ENCODE assay signal across 24 cellular contexts in the genomic region with DNA sequence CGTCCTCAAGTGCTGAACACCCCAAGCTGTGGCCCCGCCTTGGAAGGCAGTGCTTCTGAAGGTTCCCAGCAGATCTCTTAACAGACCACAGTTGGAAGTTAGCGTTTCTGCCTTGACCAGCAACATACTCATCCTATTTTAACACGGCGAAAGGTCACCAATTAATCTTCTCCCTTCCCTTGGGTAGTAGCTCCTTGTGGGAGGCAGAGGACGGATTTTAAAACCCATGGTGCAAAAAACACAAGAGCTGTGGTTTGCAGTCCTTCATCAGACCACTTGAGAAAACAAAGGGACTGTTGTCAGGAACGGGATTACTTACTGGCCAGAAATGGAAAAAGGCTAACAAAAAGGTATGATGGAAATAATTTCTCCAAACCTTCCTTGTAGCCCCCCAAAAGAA.
"Had no signal": no experiment of that assay in that cellular context is flagged by ENCODE, and none has a peak within 500 bp of the region (broad histone marks: within the 10 kb centered on the region; RNA-seq: fewer than 3 reads in every experiment).

No MANE protein-coding gene starts in this region.

- H3K36me3 Mint-ChIP-seq: naive thymus-derived CD8-positive, alpha-beta T cell; stimulated activated naive B cell treated with anti-CD40 and anti-IgM and Interleukin-4, amounts not matched to agents 10 μg/mL and 1 μg/mL and 100 μg/mL, for 72 hours had no signal

- H3K27ac Mint-ChIP-seq: naive thymus-derived CD8-positive, alpha-beta T cell; stimulated activated naive B cell treated with anti-CD40 and anti-IgM and Interleukin-4, amounts not matched to agents 10 μg/mL and 1 μg/mL and 100 μg/mL, for 72 hours; stimulated activated naive CD8-positive, alpha-beta T cell treated with anti-CD3 and anti-CD28 coated beads, Interleukin-15, Interleukin-2, amounts not matched to agents 100 ng/mL and 50 ng/mL, for 24 hours had no signal

- DNase-seq: cortex of kidney; dorsolateral prefrontal cortex; effector CD4-positive, alpha-beta T cell; foreskin fibroblast; heart right ventricle; hippocampal formation; left cardiac atrium; left lung; mesendoderm; naive thymus-derived CD8-positive, alpha-beta T cell; occipital lobe; pancreas; right lobe of liver; small intestine; stimulated activated CD4-positive, alpha-beta T cell treated with anti-CD3 and anti-CD28 coated beads, Interleukin-15, amount 100 ng/mL, for 24 hours; stimulated activated CD4-positive, alpha-beta T cell treated with anti-CD3 and anti-CD28 coated beads, Interleukin-2, amount 100 ng/mL, for 48 hours; stimulated activated naive B cell treated with anti-CD40 and anti-IgM and Interleukin-4, amounts not matched to agents 10 μg/mL and 1 μg/mL and 100 μg/mL, for 72 hours; upper lobe of left lung had no signal

- H3K27ac ChIP-seq: dorsolateral prefrontal cortex, gastroesophageal sphincter, heart right ventricle, left lung, pancreas, right lobe of liver, thoracic aorta, tibial nerve, upper lobe of left lung had no signal

- FAIRE-seq: islet of Langerhans, pancreas, small intestine, urothelium cell line had no signal

- H3K36me3 ChIP-seq: left lung, right lobe of liver, thoracic aorta had no signal

- H3K9me3 Mint-ChIP-seq: naive thymus-derived CD8-positive, alpha-beta T cell; stimulated activated naive B cell treated with anti-CD40 and anti-IgM and Interleukin-4, amounts not matched to agents 10 μg/mL and 1 μg/mL and 100 μg/mL, for 72 hours; stimulated activated naive CD8-positive, alpha-beta T cell treated with anti-CD3 and anti-CD28 coated beads, Interleukin-15, Interleukin-2, amounts not matched to agents 100 ng/mL and 50 ng/mL, for 24 hours had no signal

- H3K9me3 ChIP-seq: gastroesophageal sphincter, heart right ventricle, left lung, pancreas, right lobe of liver, thoracic aorta, tibial nerve, upper lobe of left lung had no signal

- H3K4me3 ChIP-seq: gastroesophageal sphincter, heart right ventricle, left lung, pancreas, right lobe of liver, thoracic aorta, tibial nerve, upper lobe of left lung had no signal

- H3K4me3 Mint-ChIP-seq: stimulated activated naive B cell treated with anti-CD40 and anti-IgM and Interleukin-4, amounts not matched to agents 10 μg/mL and 1 μg/mL and 100 μg/mL, for 72 hours; stimulated activated naive CD8-positive, alpha-beta T cell treated with anti-CD3 and anti-CD28 coated beads, Interleukin-15, Interleukin-2, amounts not matched to agents 100 ng/mL and 50 ng/mL, for 24 hours had no signal

- ATAC-seq: gastroesophageal sphincter; heart right ventricle; left cardiac atrium; left lung; naive thymus-derived CD8-positive, alpha-beta T cell; pancreas; right lobe of liver; stimulated activated naive B cell treated with anti-CD40 and anti-IgM and Interleukin-4, amounts not matched to agents 10 μg/mL and 1 μg/mL and 100 μg/mL, for 72 hours had no signal

- H3K27me3 ChIP-seq: pancreas, right lobe of liver had no signal
